ENCODE assay signal across 27 cellular contexts in genomic region chr5:158832736-158833135, GRCh38.
DNase-seq lines count a peak whose midpoint lies in the region; ATAC-seq and TF ChIP-seq lines count a peak whose summit lies in the region.
"Had no signal": no experiment of that assay in that cellular context is flagged by ENCODE, and none has a peak within 500 bp of the region (broad histone marks: within the 10 kb centered on the region; RNA-seq: fewer than 3 reads in every experiment).

No MANE protein-coding gene starts in this region.

- no peaks in the 10 kb centered on the region for H3K27me3 ChIP-seq in BLaER1 treated with 17β-estradiol and CSF1 and Interleukin-3, amounts not matched to agents 10 nM and 100 nM
- H3K27me3 ChIP-seq in Panc1 (ENCODE audit: control insufficient read depth, insufficient read depth, low read length) (no peaks in the 10 kb centered on the region), suprapubic skin (no peaks in the 10 kb centered on the region)
- H3K27me3 ChIP-seq in CD8-positive, alpha-beta T cell (ENCODE audit: insufficient read depth, low read length): no peaks in the 10 kb centered on the region
- H3K27me3 ChIP-seq: esophagus squamous epithelium, ovary, upper lobe of left lung had no signal

- H3K4me3 ChIP-seq in BLaER1 treated with 17β-estradiol and CSF1 and Interleukin-3, amounts not matched to agents 10 nM and 100 nM: no peak overlapping the region
- no peak overlapping the region for H3K4me3 ChIP-seq in Panc1 (ENCODE audit: low read depth in 2 of 2, low read length in 2 of 2)
- no peak overlapping the region for H3K4me3 ChIP-seq in foreskin fibroblast (ENCODE audit: low read depth in 1 of 2, low read length in 2 of 2)
- H3K4me3 ChIP-seq in suprapubic skin: no peak overlapping the region
- H3K4me3 ChIP-seq in CD8-positive, alpha-beta T cell (ENCODE audit: low read depth, low read length): no peak overlapping the region
- no peak overlapping the region for H3K4me3 ChIP-seq in lower leg skin (ENCODE audit: low read depth, poor library complexity, severe bottlenecking)
- H3K4me3 ChIP-seq: esophagus squamous epithelium, lower lobe of right lung, ovary, upper lobe of left lung had no signal

- TF ChIP-seq POLR2A in suprapubic skin (IDR thresholded peaks at IDR 0.05) (no peak), lower leg skin (IDR thresholded peaks at IDR 0.05) (no peak)

- H3K27ac Mint-ChIP-seq in CD8-positive, alpha-beta T cell: no peak overlapping the region
- H3K27ac Mint-ChIP-seq: activated CD8-positive, alpha-beta T cell treated with anti-CD3 and anti-CD28 coated beads for 36 hours; activated naive CD8-positive, alpha-beta T cell; CD8-positive, alpha-beta memory T cell; nephron; T-helper 1 cell treated with Interleukin-12 subunit alpha and Interleukin-12 subunit beta and Interleukin-4 antibody, amounts not matched to agents 30 μg/mL and 1 μg/mL, for 36 hours had no signal

- CTCF ChIA-PET in Panc1 (lab: Charles Lee): no interaction called here
- CTCF ChIA-PET in CD8-positive, alpha-beta T cell (lab: Charles Lee): no interaction called here

- H3K4me2 ChIP-seq in BLaER1 treated with 17β-estradiol and CSF1 and Interleukin-3, amounts not matched to agents 10 nM and 100 nM: peak overlapping the region in 6 of 11 experiments; percentile 28 to 80 (median 68); a peak in 11 of 22 replicates
- H3K4me2 ChIP-seq: SK-N-SH had no signal

- peaks cover 0 to 83% (median 0%) of the 10 kb centered on the region in 11 experiments; a peak in 2 of 22 replicates for H4K20me1 ChIP-seq in BLaER1 treated with 17β-estradiol and CSF1 and Interleukin-3, amounts not matched to agents 10 nM and 100 nM

- in situ Hi-C loops in Panc1 (cut with HindIII; ENCODE audit: low pct_unique_long_range_greater_than_20kb, low sequenced_read_pairs): no loop called here

- no peaks in the 10 kb centered on the region for H3K27me3 Mint-ChIP-seq in CD8-positive, alpha-beta T cell (ENCODE audit: low read depth)
- H3K27me3 Mint-ChIP-seq: activated CD8-positive, alpha-beta T cell treated with anti-CD3 and anti-CD28 coated beads for 36 hours had no signal

- no peaks in the 10 kb centered on the region for H3K4me1 Mint-ChIP-seq in CD8-positive, alpha-beta T cell (ENCODE audit: low read depth)
- H3K4me1 Mint-ChIP-seq: CD8-positive, alpha-beta memory T cell had no signal

- WGBS in suprapubic skin: 63% methylated on average over 2 of the region's 2 CpGs
- 58 to 65% methylated on average over 2 of the region's 2 CpGs for WGBS in lower leg skin, 2 donors

- H3K36me3 Mint-ChIP-seq in CD8-positive, alpha-beta T cell: no peaks in the 10 kb centered on the region
- H3K36me3 Mint-ChIP-seq: activated naive CD8-positive, alpha-beta T cell; CD8-positive, alpha-beta memory T cell had no signal

- H3K9me3 ChIP-seq in BLaER1 treated with 17β-estradiol and CSF1 and Interleukin-3, amounts not matched to agents 10 nM and 100 nM (replicated peaks in 1 of 11): no peaks in the 10 kb centered on the region; a peak in 1 of 22 replicates
- H3K9me3 ChIP-seq in Panc1 (ENCODE audit: control insufficient read depth, insufficient read depth, low read depth, low read length): no peaks in the 10 kb centered on the region
- no peaks in the 10 kb centered on the region for H3K9me3 ChIP-seq in suprapubic skin
- H3K9me3 ChIP-seq in CD8-positive, alpha-beta T cell (ENCODE audit: low read length): no peaks in the 10 kb centered on the region
- H3K9me3 ChIP-seq: esophagus squamous epithelium, lower lobe of right lung, ovary, SK-N-SH, upper lobe of left lung had no signal

- no peak overlapping the region for H3K4me3 Mint-ChIP-seq in CD8-positive, alpha-beta T cell
- H3K4me3 Mint-ChIP-seq: activated CD8-positive, alpha-beta T cell treated with anti-CD3 and anti-CD28 coated beads for 36 hours; activated naive CD8-positive, alpha-beta T cell; CD8-positive, alpha-beta memory T cell; nephron; T-helper 1 cell treated with Interleukin-12 subunit alpha and Interleukin-12 subunit beta and Interleukin-4 antibody, amounts not matched to agents 30 μg/mL and 1 μg/mL, for 36 hours had no signal

- peak overlapping the region in 4 of 11 experiments; percentile 12 to 89 (median 50); a peak in 4 of 22 replicates for H3K27ac ChIP-seq in BLaER1 treated with 17β-estradiol and CSF1 and Interleukin-3, amounts not matched to agents 10 nM and 100 nM
- H3K27ac ChIP-seq in Panc1 (ENCODE audit: low read length) (no peak overlapping the region), suprapubic skin (peak overlapping the region; percentile 55)
- H3K27ac ChIP-seq in CD8-positive, alpha-beta T cell (ENCODE audit: low read depth, low read length): no peak overlapping the region
- H3K27ac ChIP-seq: esophagus squamous epithelium, HL-60, lower lobe of right lung, ovary, upper lobe of left lung had no signal

- no peak for TF ChIP-seq EP300 in suprapubic skin (IDR thresholded peaks at IDR 0.05)

- H3K9me3 Mint-ChIP-seq in CD8-positive, alpha-beta T cell: no peaks in the 10 kb centered on the region
- H3K9me3 Mint-ChIP-seq: activated CD8-positive, alpha-beta T cell treated with anti-CD3 and anti-CD28 coated beads for 36 hours; CD8-positive, alpha-beta memory T cell; nephron; T-helper 1 cell treated with Interleukin-12 subunit alpha and Interleukin-12 subunit beta and Interleukin-4 antibody, amounts not matched to agents 30 μg/mL and 1 μg/mL, for 36 hours had no signal

- DNase-seq in Panc1 (ENCODE audit: low read depth, low spot score) (peak; percentile 30), foreskin fibroblast (peak; percentile 45 to 70), suprapubic skin (ENCODE audit: low spot score in 2 of 2) (no peak), lower leg skin (ENCODE audit: low spot score in 2 of 2) (no peak)
- DNase-seq in CD8-positive, alpha-beta T cell: no peak
- no peak for DNase-seq in effector CD4-positive, alpha-beta T cell
- DNase-seq: activated CD4-positive, alpha-beta T cell treated with anti-CD3 and anti-CD28 coated beads for 1 hour; activated CD8-positive, alpha-beta T cell treated with anti-CD3 and anti-CD28 coated beads for 36 hours; activated effector memory CD4-positive, alpha-beta T cell treated with Interleukin-2 at 50 U/mL for 16 hours; AML-193; CD8-positive, alpha-beta memory T cell; central memory CD4-positive, alpha-beta T cell; dermis blood vessel endothelial cell; esophagus squamous epithelium; Karpas-422; lower lobe of right lung; MV-4-11; ovary; SK-N-SH; stimulated activated CD4-positive, alpha-beta T cell treated with anti-CD3 and anti-CD28 coated beads, Interleukin-2, amount 100 ng/mL, for 24 hours; substantia nigra; upper lobe of left lung had no signal

- POLR2A ChIA-PET in Panc1 (lab: Charles Lee): no interaction called here
- POLR2A ChIA-PET in CD8-positive, alpha-beta T cell (lab: Charles Lee): no interaction called here

- H3K36me3 ChIP-seq in BLaER1 treated with 17β-estradiol and CSF1 and Interleukin-3, amounts not matched to agents 10 nM and 100 nM: peaks cover 0 to 95% (median 88%) of the 10 kb centered on the region in 11 experiments; a peak in 20 of 22 replicates
- H3K36me3 ChIP-seq in Panc1 (ENCODE audit: control insufficient read depth, insufficient read depth, low read length): no peaks in the 10 kb centered on the region
- no peaks in the 10 kb centered on the region for H3K36me3 ChIP-seq in suprapubic skin
- no peaks in the 10 kb centered on the region for H3K36me3 ChIP-seq in CD8-positive, alpha-beta T cell (ENCODE audit: insufficient read depth, low read length)
- H3K36me3 ChIP-seq: esophagus squamous epithelium, lower lobe of right lung, ovary, upper lobe of left lung had no signal

- no peak for ATAC-seq in Panc1
- ATAC-seq in CD8-positive, alpha-beta T cell: no peak
- ATAC-seq: activated CD8-positive, alpha-beta T cell treated with anti-CD3 and anti-CD28 coated beads for 36 hours; lower lobe of right lung had no signal

- no peak overlapping the region for H3K9ac ChIP-seq in BLaER1 treated with 17β-estradiol and CSF1 and Interleukin-3, amounts not matched to agents 10 nM and 100 nM
- H3K9ac ChIP-seq: SK-N-SH had no signal

- BruUV-seq in Panc1 (replicated peaks; lab: Mats Ljungman, UMichigan): no TSS peak

- intact Hi-C loops in Panc1 (cut with micrococcal nuclease; ENCODE audit: unreplicated experiment): no loop called here
- intact Hi-C loops in CD8-positive, alpha-beta T cell (cut with DNase I, micrococcal nuclease): no loop called here
- intact Hi-C loops in lower leg skin (cut with DNase I; ENCODE audit: low total_unique reads): no loop called here

- TF ChIP-seq CTCF in Panc1 (IDR thresholded peaks at IDR 0.05) (no peak), foreskin fibroblast (IDR thresholded peaks at IDR 0.05; ENCODE audit: low read depth, low read length) (no peak), suprapubic skin (IDR thresholded peaks at IDR 0.05) (no peak), lower leg skin (IDR thresholded peaks at IDR 0.05) (no peak)
- no peak for TF ChIP-seq CTCF in CD8-positive, alpha-beta T cell (IDR thresholded peaks at IDR 0.05)

- peaks cover 7 to 100% (median 96%) of the 10 kb centered on the region in 10 experiments; a peak in 18 of 20 replicates for H3K4me1 ChIP-seq in BLaER1 treated with 17β-estradiol and CSF1 and Interleukin-3, amounts not matched to agents 10 nM and 100 nM
- no peaks in the 10 kb centered on the region for H3K4me1 ChIP-seq in Panc1 (ENCODE audit: control insufficient read depth, insufficient read depth, low read length)
- H3K4me1 ChIP-seq in suprapubic skin: no peaks in the 10 kb centered on the region
- H3K4me1 ChIP-seq in CD8-positive, alpha-beta T cell (ENCODE audit: insufficient read depth, low read length): no peaks in the 10 kb centered on the region
- H3K4me1 ChIP-seq: esophagus squamous epithelium, lower lobe of right lung, upper lobe of left lung had no signal

Comparison
In these comparisons a context has a peak if more than half of its experiments do, and no peak if none do; other contexts are left out.
1. DNase-seq: peak in Panc1 (single experiment) and foreskin fibroblast (2 of 2); none in suprapubic skin (0 of 2), CD8-positive, alpha-beta T cell (0 of 7), lower leg skin (0 of 2) and effector CD4-positive, alpha-beta T cell (single experiment).